In the genomic region with DNA sequence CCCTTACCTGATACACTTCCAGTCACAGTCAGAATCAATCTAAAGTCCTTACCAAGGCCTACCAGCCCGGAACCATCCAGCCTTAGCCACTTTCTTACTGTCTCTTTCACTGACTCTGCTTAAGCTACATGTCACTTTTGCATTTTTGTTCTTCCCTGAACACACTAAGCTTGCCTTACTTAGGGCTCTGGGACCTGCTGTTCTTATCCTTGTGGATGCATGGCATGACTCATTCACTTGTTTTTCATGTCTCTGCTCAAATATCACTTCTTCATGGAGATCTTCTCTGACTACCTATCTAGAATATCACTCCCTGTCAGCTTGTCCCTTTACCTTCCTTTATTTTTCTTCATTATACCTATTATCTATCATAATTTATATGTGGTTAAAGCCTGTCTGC, we compare ENCODE assay signal across 1 cellular context.
TF ChIP-seq lines count a peak whose summit lies in the region.

No MANE protein-coding gene starts in this region.

TF ChIP-seq in H1, 55 proteins besides CTCF, POLR2A, EP300 and RAD21:
- no peak for TF ChIP-seq POLR2AphosphoS5 (IDR thresholded peaks at IDR 0.05; ENCODE audit: low read depth, low read length)
- TF ChIP-seq, protein P1, sequence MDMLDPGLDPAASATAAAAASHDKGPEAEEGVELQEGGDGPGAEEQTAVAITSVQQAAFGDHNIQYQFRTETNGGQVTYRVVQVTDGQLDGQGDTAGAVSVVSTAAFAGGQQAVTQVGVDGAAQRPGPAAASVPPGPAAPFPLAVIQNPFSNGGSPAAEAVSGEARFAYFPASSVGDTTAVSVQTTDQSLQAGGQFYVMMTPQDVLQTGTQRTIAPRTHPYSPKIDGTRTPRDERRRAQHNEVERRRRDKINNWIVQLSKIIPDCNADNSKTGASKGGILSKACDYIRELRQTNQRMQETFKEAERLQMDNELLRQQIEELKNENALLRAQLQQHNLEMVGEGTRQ (IDR thresholded peaks at IDR 0.05; ENCODE audit: low read length): no peak
- TF ChIP-seq BACH1 (IDR thresholded peaks at IDR 0.05; ENCODE audit: low read length): no peak
- TF ChIP-seq HDAC2 (IDR thresholded peaks at IDR 0.05; ENCODE audit: borderline replicate concordance in 1 of 2, low read depth in 2 of 2, low read length in 2 of 2): no peak
- TF ChIP-seq CHD1 (IDR thresholded peaks at IDR 0.05; ENCODE audit: low read depth, low read length): no peak
- no peak for TF ChIP-seq PHF8 (conservative IDR thresholded peaks at IDR 0.05; ENCODE audit: low read depth, low read length)
- TF ChIP-seq TAF7 (optimal IDR thresholded peaks at IDR 0.05; ENCODE audit: borderline replicate concordance, low read depth, low read length): no peak
- TF ChIP-seq BCL11A (IDR thresholded peaks at IDR 0.05; ENCODE audit: low read depth in 2 of 2, low read length in 2 of 2): no peak
- TF ChIP-seq CBX5 (IDR thresholded peaks at IDR 0.05; ENCODE audit: low read depth, low read length): no peak
- no peak for TF ChIP-seq NANOG (IDR thresholded peaks at IDR 0.05; ENCODE audit: insufficient read depth, low read depth, low read length, poor library complexity, severe bottlenecking)
- TF ChIP-seq, protein P2, sequence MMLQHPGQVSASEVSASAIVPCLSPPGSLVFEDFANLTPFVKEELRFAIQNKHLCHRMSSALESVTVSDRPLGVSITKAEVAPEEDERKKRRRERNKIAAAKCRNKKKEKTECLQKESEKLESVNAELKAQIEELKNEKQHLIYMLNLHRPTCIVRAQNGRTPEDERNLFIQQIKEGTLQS (IDR thresholded peaks at IDR 0.05; ENCODE audit: insufficient read depth, low read depth, low read length): no peak
- TF ChIP-seq NRF1 (IDR thresholded peaks at IDR 0.05; ENCODE audit: low read depth, low read length): no peak
- TF ChIP-seq TAF1 (IDR thresholded peaks at IDR 0.05; ENCODE audit: low read depth, low read length): no peak
- no peak for TF ChIP-seq RNF2 (IDR thresholded peaks at IDR 0.05; ENCODE audit: borderline replicate concordance, low read depth, low read length, missing control alignments, poor library complexity, severe bottlenecking)
- no peak for TF ChIP-seq CEBPB (IDR thresholded peaks at IDR 0.05; ENCODE audit: low read depth, low read length)
- no peak for TF ChIP-seq HDAC6 (IDR thresholded peaks at IDR 0.05; ENCODE audit: low read depth, low read length)
- TF ChIP-seq RXRA (IDR thresholded peaks at IDR 0.05; ENCODE audit: insufficient read depth, low read depth, low read length): no peak
- no peak for TF ChIP-seq MAFK (IDR thresholded peaks at IDR 0.05; ENCODE audit: low read depth, low read length)
- no peak for TF ChIP-seq RBBP5 (IDR thresholded peaks at IDR 0.05; ENCODE audit: borderline replicate concordance, low read depth, low read length)
TF ChIP-seq in H1: peak in this region for 0.
